8 cellular contexts compared by ENCODE assay signal in the genomic region with DNA sequence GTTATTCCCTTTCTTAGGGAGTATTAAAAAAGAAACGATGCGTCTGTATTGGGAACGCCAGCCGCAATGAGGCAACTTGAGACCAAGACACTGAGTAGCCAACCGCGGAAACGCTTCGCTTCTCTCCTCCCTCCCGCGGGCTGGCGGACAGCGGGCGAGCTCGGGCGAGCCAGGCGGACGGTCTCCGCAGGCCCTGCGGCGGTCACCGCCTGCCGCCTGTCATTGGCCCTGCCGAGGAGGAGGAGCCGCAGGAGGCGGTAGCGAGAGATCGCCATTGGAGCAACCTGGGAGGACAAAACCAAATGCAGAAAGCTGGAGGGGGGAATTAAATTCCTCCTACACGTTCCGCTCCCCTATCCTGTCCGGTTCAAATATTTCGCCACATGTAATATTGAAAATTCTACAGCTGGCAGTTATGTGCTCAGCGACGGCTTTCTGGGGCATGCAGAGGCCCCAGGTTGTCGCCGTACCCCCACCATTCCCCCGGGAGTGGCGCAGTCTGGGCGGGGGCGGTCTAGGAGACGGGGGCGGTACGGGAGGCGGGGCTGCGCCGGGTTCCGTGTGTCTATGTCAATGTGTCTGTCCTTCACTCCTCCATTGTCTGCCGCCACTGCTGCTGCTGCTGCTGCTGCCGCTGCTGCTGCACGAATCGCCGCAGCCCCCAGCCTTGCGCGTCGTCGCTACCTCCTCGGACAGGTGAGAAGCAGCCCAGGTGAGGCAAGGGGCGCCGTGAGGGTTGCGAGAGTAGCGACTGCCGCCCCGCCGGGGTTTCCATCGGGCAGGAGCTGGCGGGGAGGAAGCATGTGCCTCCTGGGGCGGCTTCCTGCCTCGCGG. TPM values are rescaled to one million over a fixed set of nuclear protein-coding genes. Genes with fewer than 3 reads are reported as not detected.
A peak's percentile ranks its signal among the peaks of the same experiment; 100 is the strongest.
DNase-seq lines count a peak whose midpoint lies in the region; ATAC-seq and TF ChIP-seq lines count a peak whose summit lies in the region.

A gene (minus strand): TSS at position 162 of the 834 bp plus-strand sequence. CDS start 181 bp downstream, outside the sequence.
A gene (plus strand): TSS at position 589 of the 834 bp plus-strand sequence. CDS start 19,263 bp downstream, outside the sequence.

- intact Hi-C loops in mucosa of descending colon (cut with DNase I, micrococcal nuclease) = no loop called here

- peak; percentile 95 for DNase-seq in DMS 273 treated with DMSO at 0.1 percent for 48 hours (lab: John Stamatoyannopoulos, UW)
- peak; percentile 94 for DNase-seq in OCI-M1 (lab: John Stamatoyannopoulos, UW)
- DNase-seq in activated T-cell treated with anti-CD3 and anti-CD28 coated beads for 48 hours (ENCODE audit: low read depth) = peak; percentile 90
- peak; percentile 78 for DNase-seq in epithelial cell of proximal tubule (ENCODE audit: low read depth)
- peak; percentile 96 to 98 (median 97) for DNase-seq in mucosa of descending colon
- peak; percentile 84 to 85 for DNase-seq in stimulated activated CD8-positive, alpha-beta memory T cell treated with anti-CD3 and anti-CD28 coated beads, Interleukin-4, amount 100 ng/mL, for 1 hour (ENCODE audit: low read depth in 2 of 2, low spot score in 1 of 2)

- peaks cover 23% of the 10 kb centered on the region for H3K4me1 ChIP-seq in mucosa of descending colon (ENCODE audit: low read depth)

- no peaks in the 10 kb centered on the region for H3K9me3 Mint-ChIP-seq in IgD-negative memory B cell

- H3K36me3 ChIP-seq in mucosa of descending colon (ENCODE audit: low read depth) = no peaks in the 10 kb centered on the region

- H3K4me3 ChIP-seq in epithelial cell of proximal tubule (ENCODE audit: low read depth, low read length) (peak within 1 kb of the TSS; percentile 86), mucosa of descending colon (peak within 1 kb of the TSS; percentile 85)

- H3K27me3 Mint-ChIP-seq in IgD-negative memory B cell = no peaks in the 10 kb centered on the region

- H3K4me3 Mint-ChIP-seq in IgD-negative memory B cell = peak within 1 kb of the TSS; percentile 87 to 100 (median 100)

- H3K4me1 Mint-ChIP-seq in IgD-negative memory B cell = peaks cover 28 to 50% (median 38%) of the 10 kb centered on the region in 3 donors

- no peaks in the 10 kb centered on the region for H3K9me3 ChIP-seq in mucosa of descending colon

- TF ChIP-seq CTCF in epithelial cell of proximal tubule (conservative IDR thresholded peaks at IDR 0.05; ENCODE audit: low read depth, low read length) = no peak
- TF ChIP-seq CTCF in mucosa of descending colon (IDR thresholded peaks at IDR 0.05) = no peak

- peak; percentile 98 for ATAC-seq in GM21576 (IDR thresholded peaks at IDR 0.05; ENCODE audit: unreplicated experiment)
- peak; percentile 94 for ATAC-seq in mucosa of descending colon

- H3K27ac Mint-ChIP-seq in IgD-negative memory B cell = peak within 1 kb of the TSS; percentile 80 to 99 (median 97)

- peaks cover 2% of the 10 kb centered on the region for H3K36me3 Mint-ChIP-seq in IgD-negative memory B cell

RNA-seq across cellular contexts. Expression of the first gene that starts in this region (rescaled TPM):
- polyA plus RNA-seq in IgD-negative memory B cell = 16.9 TPM
- 12.9 and 13.2 TPM in 2 replicates for total RNA-seq in epithelial cell of proximal tubule
- total RNA-seq in mucosa of descending colon = 10 to 100 TPM; 19.5 to 25.8 (median 22.8) TPM

RNA-seq across cellular contexts. Expression of the second gene that starts in this region (rescaled TPM):
- 43.8 TPM for polyA plus RNA-seq in IgD-negative memory B cell
- total RNA-seq in epithelial cell of proximal tubule (102 and 148 TPM in 2 replicates), mucosa of descending colon (10 to 100 TPM; 44.8 to 67.0 (median 65.3) TPM)

Comparison
In these comparisons a context has a peak if more than half of its experiments do, and no peak if none do; other contexts are left out.
1. Peak in every context shown above with its lines: DNase-seq, ATAC-seq and H3K4me3 ChIP-seq.